Comparison of ENCODE assay signal across 12 cellular contexts in the genomic region with DNA sequence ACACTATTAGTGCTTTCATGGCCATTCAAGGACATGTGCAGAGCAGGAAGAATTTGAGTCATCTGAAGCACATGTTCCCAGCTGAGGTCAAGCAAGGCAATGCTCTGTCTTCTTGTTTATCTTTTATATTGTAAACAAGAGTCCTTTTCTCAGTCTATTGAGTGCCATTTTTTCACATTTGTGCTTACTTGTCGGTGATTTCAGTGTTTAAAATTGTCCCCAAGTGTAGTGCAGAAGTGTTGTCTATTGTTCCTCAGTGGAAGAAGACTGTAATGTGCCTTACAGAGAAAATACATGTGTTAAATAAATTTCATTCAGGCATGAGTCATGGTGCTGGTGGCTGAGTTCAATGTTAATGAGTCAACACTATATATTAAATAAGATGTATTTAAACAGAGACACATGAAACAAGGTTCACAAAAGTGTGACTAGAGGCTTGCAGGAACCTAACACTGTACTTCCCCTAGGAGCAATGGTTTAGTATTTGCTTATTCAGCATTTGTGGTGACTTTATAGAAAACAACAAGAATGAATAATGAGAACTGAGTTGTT.
DNase-seq lines count a peak whose midpoint lies in the region; FAIRE-seq and TF ChIP-seq lines count a peak whose summit lies in the region.
"Had no signal": no experiment of that assay in that cellular context is flagged by ENCODE, and none has a peak within 500 bp of the region (broad histone marks: within the 10 kb centered on the region; RNA-seq: fewer than 3 reads in every experiment).

No MANE protein-coding gene starts in this region.

- H3K79me1 ChIP-seq in H9 (ENCODE audit: insufficient read depth, low read depth, low read length, poor library complexity, severe bottlenecking), result no peaks in the 10 kb centered on the region

- H3K4me1 ChIP-seq in endothelial cell of umbilical vein (ENCODE audit: control insufficient read depth, extremely low read depth, insufficient read depth, low read length) (peaks cover 16% of the 10 kb centered on the region), H9 (ENCODE audit: insufficient read depth, low read length) (no peaks in the 10 kb centered on the region)

- peak; percentile 35 for FAIRE-seq in endothelial cell of umbilical vein (lab: Jason Lieb, UNC)
- FAIRE-seq: small intestine had no signal

- peak; percentile 94 for DNase-seq in DMS53 (lab: John Stamatoyannopoulos, UW)
- peak; percentile 67 for DNase-seq in NCI-H774 (lab: John Stamatoyannopoulos, UW)
- DNase-seq in endothelial cell of umbilical vein (ENCODE audit: low read depth, low spot score), result peak; percentile 74
- no peak for DNase-seq in activated T-helper 2 cell treated with anti-CD3 and anti-CD28 coated beads, Interferon-gamma antibody, Interleukin-2, Interleukin-4, amounts not matched to agents 10 μg/mL and 5 μg/mL and 100 μg/mL, durations not matched to agents 14 hours and 24 hours and 36 hours (ENCODE audit: low spot score)
- no peak for DNase-seq in H9
- no peak for DNase-seq in putamen (ENCODE audit: low spot score)
- no peak for DNase-seq in germinal center (ENCODE audit: low spot score)
- DNase-seq: CD4-positive, CD25-positive, alpha-beta regulatory T cell; central memory CD4-positive, alpha-beta T cell; small intestine had no signal

- H3K27me3 ChIP-seq in endothelial cell of umbilical vein (ENCODE audit: control insufficient read depth in 2 of 2, insufficient read depth in 2 of 2, low read length in 2 of 2) (no peaks in the 10 kb centered on the region), neural cell (ENCODE audit: insufficient read depth, low read depth, low read length) (no peaks in the 10 kb centered on the region), H9 (ENCODE audit: insufficient read depth, low read length) (no peaks in the 10 kb centered on the region)
- H3K27me3 ChIP-seq: hepatocyte had no signal

- H3K9me3 Mint-ChIP-seq in activated T-helper 2 cell treated with anti-CD3 and anti-CD28 coated beads, Interferon-gamma antibody, Interleukin-2, Interleukin-4, amounts not matched to agents 10 μg/mL and 5 μg/mL and 100 μg/mL, durations not matched to agents 14 hours and 24 hours and 36 hours, result no peaks in the 10 kb centered on the region
- no peaks in the 10 kb centered on the region for H3K9me3 Mint-ChIP-seq in H9

- H4K20me1 ChIP-seq in endothelial cell of umbilical vein (replicated peaks; ENCODE audit: control insufficient read depth, extremely low read depth, insufficient read depth, low read length), result no peaks in the 10 kb centered on the region
- H4K20me1 ChIP-seq in neural cell (ENCODE audit: insufficient read depth), result no peaks in the 10 kb centered on the region
- H4K20me1 ChIP-seq in H9 (ENCODE audit: control insufficient read depth, insufficient read depth, insufficient read length), result no peaks in the 10 kb centered on the region

- no peaks in the 10 kb centered on the region for H3K9me2 ChIP-seq in neural cell (ENCODE audit: insufficient read depth, low read length)

- H3K9me3 ChIP-seq in endothelial cell of umbilical vein (replicated peaks; ENCODE audit: control insufficient read depth, insufficient read depth, low read length) (no peaks in the 10 kb centered on the region), neural cell (ENCODE audit: low read length) (no peaks in the 10 kb centered on the region), H9 (ENCODE audit: control insufficient read depth, low read depth, low read length) (no peaks in the 10 kb centered on the region)

- no peaks in the 10 kb centered on the region for H3K4me1 Mint-ChIP-seq in activated T-helper 2 cell treated with anti-CD3 and anti-CD28 coated beads, Interferon-gamma antibody, Interleukin-2, Interleukin-4, amounts not matched to agents 10 μg/mL and 5 μg/mL and 100 μg/mL, durations not matched to agents 14 hours and 24 hours and 36 hours (ENCODE audit: low read depth)
- no peaks in the 10 kb centered on the region for H3K4me1 Mint-ChIP-seq in H9
- H3K4me1 Mint-ChIP-seq: CD4-positive, CD25-positive, alpha-beta regulatory T cell had no signal

- no peak overlapping the region for H4K5ac ChIP-seq in H9 (ENCODE audit: insufficient read length, low read depth, low read length)

- CTCF ChIA-PET in endothelial cell of umbilical vein (lab: Charles Lee), result interaction anchor here (1.5 to 1.6 kb wide), 2 partner anchors 7 to 11 kb away, joined by 3 to 7 read pairs; no protein-coding TSS in a partner anchor

- dilution Hi-C loops in endothelial cell of umbilical vein (cut with MboI; ENCODE audit: extremely low pct_ligation_motif_present, low sequenced_read_pairs), result no loop called here

- no peak overlapping the region for H3K23ac ChIP-seq in H9 (ENCODE audit: insufficient read length, low read depth, low read length)

- no peak for TF ChIP-seq RAD21 in neural cell (conservative IDR thresholded peaks at IDR 0.05)

- no peaks in the 10 kb centered on the region for H3K9me1 ChIP-seq in endothelial cell of umbilical vein (replicated peaks; ENCODE audit: control insufficient read depth, extremely low read depth, insufficient read depth, low read length)

- TF ChIP-seq CTCF in endothelial cell of umbilical vein (IDR thresholded peaks at IDR 0.05; ENCODE audit: extremely low read depth in 1 of 2, insufficient read depth in 1 of 2, low read depth in 1 of 2, low read length in 2 of 2) (no peak), neural cell (IDR thresholded peaks at IDR 0.05; ENCODE audit: poor library complexity, severe bottlenecking) (no peak), H9 (conservative IDR thresholded peaks at IDR 0.05) (no peak)

- H3K36me3 ChIP-seq in endothelial cell of umbilical vein (ENCODE audit: control insufficient read depth in 2 of 2, extremely low read depth in 1 of 2, insufficient read depth in 2 of 2, low read length in 2 of 2), result no peaks in the 10 kb centered on the region
- H3K36me3 ChIP-seq in neural cell (ENCODE audit: insufficient read depth, low read length), result no peaks in the 10 kb centered on the region

- no peak overlapping the region for H3K4me3 Mint-ChIP-seq in activated T-helper 2 cell treated with anti-CD3 and anti-CD28 coated beads, Interferon-gamma antibody, Interleukin-2, Interleukin-4, amounts not matched to agents 10 μg/mL and 5 μg/mL and 100 μg/mL, durations not matched to agents 14 hours and 24 hours and 36 hours (ENCODE audit: low read depth)
- H3K4me3 Mint-ChIP-seq in H9, result no peak overlapping the region
- H3K4me3 Mint-ChIP-seq: CD4-positive, CD25-positive, alpha-beta regulatory T cell had no signal

- POLR2A ChIA-PET in endothelial cell of umbilical vein (lab: Charles Lee), result no interaction called here

- no peak overlapping the region for H3K14ac ChIP-seq in H9 (ENCODE audit: insufficient read depth, low read length)

- H2AFZ ChIP-seq in endothelial cell of umbilical vein (ENCODE audit: low read depth, low read length) (peak overlapping the region; percentile 59), neural cell (ENCODE audit: low read depth, low read length) (no peak overlapping the region), H9 (ENCODE audit: low read length) (no peak overlapping the region)
- H2AFZ ChIP-seq: hepatocyte had no signal

- H3K4me3 ChIP-seq in endothelial cell of umbilical vein (replicated peaks in 1 of 3; ENCODE audit: insufficient read depth in 1 of 3, low read depth in 1 of 3, low read length in 3 of 3), result no peak overlapping the region
- no peak overlapping the region for H3K4me3 ChIP-seq in neural cell (ENCODE audit: low read length)
- H3K4me3 ChIP-seq: hepatocyte had no signal

- no peak overlapping the region for H2BK120ac ChIP-seq in H9 (ENCODE audit: low read depth, low read length, poor library complexity, severe bottlenecking)

- H2BK12ac ChIP-seq in H9 (ENCODE audit: insufficient read length, low read depth, low read length), result no peak overlapping the region

- H3K9ac ChIP-seq in endothelial cell of umbilical vein (replicated peaks; ENCODE audit: extremely low read depth, insufficient read depth, low read length) (no peak overlapping the region), neural cell (ENCODE audit: low read length) (no peak overlapping the region), H9 (ENCODE audit: extremely low read depth, insufficient read length, low read length) (no peak overlapping the region)

- H3K27ac ChIP-seq in endothelial cell of umbilical vein (ENCODE audit: insufficient read depth, low read depth, low read length) (peak overlapping the region; percentile 40), neural cell (ENCODE audit: low read length) (peak overlapping the region; percentile 12), H9 (ENCODE audit: insufficient read length, low read depth, low read length) (no peak overlapping the region)
- H3K27ac ChIP-seq: hepatocyte had no signal

- H2BK20ac ChIP-seq in H9 (ENCODE audit: low read depth, low read length, poor library complexity, severe bottlenecking), result no peak overlapping the region

- H3K27ac Mint-ChIP-seq in activated T-helper 2 cell treated with anti-CD3 and anti-CD28 coated beads, Interferon-gamma antibody, Interleukin-2, Interleukin-4, amounts not matched to agents 10 μg/mL and 5 μg/mL and 100 μg/mL, durations not matched to agents 14 hours and 24 hours and 36 hours, result no peak overlapping the region
- no peak overlapping the region for H3K27ac Mint-ChIP-seq in H9
- H3K27ac Mint-ChIP-seq: CD4-positive, CD25-positive, alpha-beta regulatory T cell had no signal

- no peaks in the 10 kb centered on the region for H3K36me3 Mint-ChIP-seq in activated T-helper 2 cell treated with anti-CD3 and anti-CD28 coated beads, Interferon-gamma antibody, Interleukin-2, Interleukin-4, amounts not matched to agents 10 μg/mL and 5 μg/mL and 100 μg/mL, durations not matched to agents 14 hours and 24 hours and 36 hours (ENCODE audit: low read depth)
- H3K36me3 Mint-ChIP-seq in H9 (ENCODE audit: insufficient read depth in 1 of 3, low read depth in 3 of 3), result no peaks in the 10 kb centered on the region
- H3K36me3 Mint-ChIP-seq: CD4-positive, CD25-positive, alpha-beta regulatory T cell had no signal

- no TSS peak for BruUV-seq in endothelial cell of umbilical vein (replicated peaks; lab: Mats Ljungman, UMichigan)

- H2BK15ac ChIP-seq in H9 (ENCODE audit: low read depth, low read length), result no peak overlapping the region

- no peaks in the 10 kb centered on the region for H3K27me3 Mint-ChIP-seq in activated T-helper 2 cell treated with anti-CD3 and anti-CD28 coated beads, Interferon-gamma antibody, Interleukin-2, Interleukin-4, amounts not matched to agents 10 μg/mL and 5 μg/mL and 100 μg/mL, durations not matched to agents 14 hours and 24 hours and 36 hours (ENCODE audit: low read depth)
- no peaks in the 10 kb centered on the region for H3K27me3 Mint-ChIP-seq in H9 (ENCODE audit: low read depth)

- TF ChIP-seq EP300 in neural cell (conservative IDR thresholded peaks at IDR 0.05; ENCODE audit: poor library complexity, severe bottlenecking), result no peak

- no peak overlapping the region for H4K8ac ChIP-seq in H9 (replicated peaks; ENCODE audit: insufficient read length, low read depth, low read length)

- no peak overlapping the region for H2AK5ac ChIP-seq in H9 (ENCODE audit: insufficient read length, low read length)

- H3K4me2 ChIP-seq in endothelial cell of umbilical vein (ENCODE audit: insufficient read depth, low read length) (no peak overlapping the region), neural cell (ENCODE audit: low read length) (no peak overlapping the region), H9 (ENCODE audit: insufficient read depth, insufficient read length, low read length) (no peak overlapping the region)
- H3K4me2 ChIP-seq: hepatocyte had no signal

- H2BK5ac ChIP-seq in H9 (ENCODE audit: insufficient read length, low read length), result no peak overlapping the region

- no peaks in the 10 kb centered on the region for H3F3A ChIP-seq in neural cell (ENCODE audit: insufficient read depth, low read length, poor library complexity, severe bottlenecking)

- H3K23me2 ChIP-seq in H9 (ENCODE audit: insufficient read length, low read depth, low read length, poor library complexity, severe bottlenecking), result no peaks in the 10 kb centered on the region

- H3T11ph ChIP-seq in H9 (ENCODE audit: low read length), result no peak overlapping the region

- no peak for TF ChIP-seq POLR2A in endothelial cell of umbilical vein (IDR thresholded peaks at IDR 0.05; ENCODE audit: low read depth, low read length)

- H4K91ac ChIP-seq in H9 (ENCODE audit: insufficient read length, low read depth, low read length), result no peak overlapping the region

- intact Hi-C loops in endothelial cell of umbilical vein (cut with micrococcal nuclease), result no loop called here
- intact Hi-C loops in activated T-helper 2 cell treated with anti-CD3 and anti-CD28 coated beads, Interferon-gamma antibody, Interleukin-2, Interleukin-4, amounts not matched to agents 10 μg/mL and 5 μg/mL and 100 μg/mL, durations not matched to agents 14 hours and 24 hours and 36 hours (cut with micrococcal nuclease), result no loop called here

- H3K56ac ChIP-seq in H9 (ENCODE audit: insufficient read length, low read depth, low read length), result no peak overlapping the region

- H3K79me2 ChIP-seq in endothelial cell of umbilical vein (ENCODE audit: control insufficient read depth, insufficient read depth, low read length), result no peaks in the 10 kb centered on the region
- H3K79me2 ChIP-seq in neural cell (replicated peaks; ENCODE audit: insufficient read depth, low read length), result no peaks in the 10 kb centered on the region
- H3K79me2 ChIP-seq in H9 (ENCODE audit: insufficient read depth, low read length), result no peaks in the 10 kb centered on the region
- H3K79me2 ChIP-seq: hepatocyte had no signal

- WGBS in H9 (ENCODE audit: extremely low coverage, insufficient read length, low lambda C conversion rate), result no CpG with 5 or more reads among the region's 1 CpG

- no peak overlapping the region for H3K4ac ChIP-seq in H9 (ENCODE audit: low read depth, low read length)

- H3K18ac ChIP-seq in H9 (ENCODE audit: insufficient read length, low read depth, low read length), result no peak overlapping the region

Comparison
In these comparisons a context has a peak if more than half of its experiments do, and no peak if none do; other contexts are left out.
1. DNase-seq: peak in DMS53 (single experiment), NCI-H774 (single experiment) and endothelial cell of umbilical vein (single experiment); none in activated T-helper 2 cell treated with anti-CD3 and anti-CD28 coated beads, Interferon-gamma antibody, Interleukin-2, Interleukin-4, amounts not matched to agents 10 μg/mL and 5 μg/mL and 100 μg/mL, durations not matched to agents 14 hours and 24 hours and 36 hours (single experiment), H9 (single experiment), putamen (single experiment) and germinal center (single experiment).